In the genomic region with DNA sequence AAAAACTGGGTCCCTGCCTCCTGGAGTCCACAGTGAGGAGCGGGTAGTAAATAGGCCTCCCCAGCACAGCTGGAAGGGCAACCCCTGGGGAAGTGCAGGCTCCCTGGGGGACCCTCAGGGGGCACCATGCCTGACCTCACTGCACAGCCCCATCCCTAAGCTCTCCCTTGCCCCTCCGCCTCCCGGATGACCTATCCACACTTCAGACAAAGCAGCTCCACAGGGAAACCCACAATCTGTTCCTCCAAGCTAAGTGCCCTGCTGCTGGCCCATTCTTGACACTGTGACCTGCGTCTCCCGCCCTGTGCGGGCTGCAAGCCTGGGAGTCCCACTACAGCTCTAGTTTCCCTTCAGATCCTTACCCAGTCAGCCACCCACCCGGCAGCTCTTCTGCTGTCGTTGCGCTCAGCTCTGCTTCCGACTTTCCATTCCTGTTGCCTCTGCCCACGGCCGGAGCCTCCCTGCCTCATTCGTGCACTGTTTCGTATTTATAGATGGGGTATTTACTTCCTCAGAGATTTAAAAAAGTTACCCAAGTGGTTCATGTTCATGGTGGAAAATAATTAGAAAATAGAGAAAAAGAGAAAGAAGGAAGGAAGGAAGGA, we compare ENCODE assay signal across 1 cellular context.
TF ChIP-seq lines count a peak whose summit lies in the region.

No MANE protein-coding gene starts in this region.

TF ChIP-seq in GM23338, 12 proteins besides CTCF, POLR2A, EP300 and RAD21 (continued from another document):
- TF ChIP-seq, protein P1, sequence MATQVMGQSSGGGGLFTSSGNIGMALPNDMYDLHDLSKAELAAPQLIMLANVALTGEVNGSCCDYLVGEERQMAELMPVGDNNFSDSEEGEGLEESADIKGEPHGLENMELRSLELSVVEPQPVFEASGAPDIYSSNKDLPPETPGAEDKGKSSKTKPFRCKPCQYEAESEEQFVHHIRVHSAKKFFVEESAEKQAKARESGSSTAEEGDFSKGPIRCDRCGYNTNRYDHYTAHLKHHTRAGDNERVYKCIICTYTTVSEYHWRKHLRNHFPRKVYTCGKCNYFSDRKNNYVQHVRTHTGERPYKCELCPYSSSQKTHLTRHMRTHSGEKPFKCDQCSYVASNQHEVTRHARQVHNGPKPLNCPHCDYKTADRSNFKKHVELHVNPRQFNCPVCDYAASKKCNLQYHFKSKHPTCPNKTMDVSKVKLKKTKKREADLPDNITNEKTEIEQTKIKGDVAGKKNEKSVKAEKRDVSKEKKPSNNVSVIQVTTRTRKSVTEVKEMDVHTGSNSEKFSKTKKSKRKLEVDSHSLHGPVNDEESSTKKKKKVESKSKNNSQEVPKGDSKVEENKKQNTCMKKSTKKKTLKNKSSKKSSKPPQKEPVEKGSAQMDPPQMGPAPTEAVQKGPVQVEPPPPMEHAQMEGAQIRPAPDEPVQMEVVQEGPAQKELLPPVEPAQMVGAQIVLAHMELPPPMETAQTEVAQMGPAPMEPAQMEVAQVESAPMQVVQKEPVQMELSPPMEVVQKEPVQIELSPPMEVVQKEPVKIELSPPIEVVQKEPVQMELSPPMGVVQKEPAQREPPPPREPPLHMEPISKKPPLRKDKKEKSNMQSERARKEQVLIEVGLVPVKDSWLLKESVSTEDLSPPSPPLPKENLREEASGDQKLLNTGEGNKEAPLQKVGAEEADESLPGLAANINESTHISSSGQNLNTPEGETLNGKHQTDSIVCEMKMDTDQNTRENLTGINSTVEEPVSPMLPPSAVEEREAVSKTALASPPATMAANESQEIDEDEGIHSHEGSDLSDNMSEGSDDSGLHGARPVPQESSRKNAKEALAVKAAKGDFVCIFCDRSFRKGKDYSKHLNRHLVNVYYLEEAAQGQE (IDR thresholded peaks at IDR 0.05; ENCODE audit: unreplicated experiment) = no peak
- TF ChIP-seq ZNF331 (CRISPR knock-in tag; IDR thresholded peaks at IDR 0.05; ENCODE audit: low read depth) = no peak
- TF ChIP-seq CREB1 (CRISPR knock-in tag; IDR thresholded peaks at IDR 0.05; ENCODE audit: low read depth) = no peak
TF ChIP-seq in GM23338: peak in this region for 0.
